20 cellular contexts compared by ENCODE assay signal in genomic region chr10:62511238-62511637, GRCh38.
DNase-seq lines count a peak whose midpoint lies in the region; ATAC-seq and TF ChIP-seq lines count a peak whose summit lies in the region.
"Had no signal": no experiment of that assay in that cellular context is flagged by ENCODE, and none has a peak within 500 bp of the region (broad histone marks: within the 10 kb centered on the region; RNA-seq: fewer than 3 reads in every experiment).

No MANE protein-coding gene starts in this region.

- H3K79me1 ChIP-seq in mesenchymal stem cell (replicated peaks; ENCODE audit: low read length, poor library complexity, severe bottlenecking) = no peaks in the 10 kb centered on the region

- H3K4me3 Mint-ChIP-seq in glutamatergic neuron (ENCODE audit: unreplicated experiment) = no peak overlapping the region
- H3K4me3 Mint-ChIP-seq: central memory CD8-positive, alpha-beta T cell; effector memory CD8-positive, alpha-beta T cell; naive thymus-derived CD4-positive, alpha-beta T cell had no signal

- H3K27me3 Mint-ChIP-seq in glutamatergic neuron (ENCODE audit: unreplicated experiment) = no peaks in the 10 kb centered on the region

- H3K9me3 ChIP-seq in mesenchymal stem cell (ENCODE audit: control insufficient read depth, low read length) (no peaks in the 10 kb centered on the region), colonic mucosa (no peaks in the 10 kb centered on the region)
- H3K9me3 ChIP-seq: SJSA1 had no signal

- H3K27ac ChIP-seq in mesenchymal stem cell (ENCODE audit: low read length, poor library complexity, severe bottlenecking) (peak overlapping the region; percentile 50), colonic mucosa (no peak overlapping the region)
- H3K27ac ChIP-seq: SJSA1 had no signal

- H3K4me3 ChIP-seq in mesenchymal stem cell (ENCODE audit: insufficient read depth in 1 of 2, low read depth in 1 of 2, low read length in 2 of 2) (no peak overlapping the region), colonic mucosa (no peak overlapping the region)
- H3K4me3 ChIP-seq: SJSA1 had no signal

- TF ChIP-seq CTCF in glutamatergic neuron (IDR thresholded peaks at IDR 0.05; ENCODE audit: partially characterized antibody, unreplicated experiment) = no peak
- no peak for TF ChIP-seq CTCF in colonic mucosa (IDR thresholded peaks at IDR 0.05)

- ATAC-seq in GM18907 (IDR thresholded peaks at IDR 0.05; ENCODE audit: unreplicated experiment) = peak; percentile 35
- ATAC-seq in GM21515 (IDR thresholded peaks at IDR 0.05; ENCODE audit: unreplicated experiment) = peak; percentile 15
- peak; percentile 18 for ATAC-seq in HG03066 (IDR thresholded peaks at IDR 0.05; ENCODE audit: low read depth, unreplicated experiment)
- ATAC-seq: activated CD4-positive, CD25-positive, alpha-beta regulatory T cell treated with anti-CD3 and anti-CD28 coated beads, Interleukin-2, amount 50 U/mL, for 24 hours; effector memory CD8-positive, alpha-beta T cell; naive thymus-derived CD4-positive, alpha-beta T cell had no signal

- WGBS in mesenchymal stem cell = 95% methylated on average over 3 of the region's 3 CpGs

- H3K27ac Mint-ChIP-seq in glutamatergic neuron (ENCODE audit: unreplicated experiment) = no peak overlapping the region
- H3K27ac Mint-ChIP-seq: effector memory CD8-positive, alpha-beta T cell had no signal

- intact Hi-C loops in colonic mucosa (cut with DNase I) = no loop called here

- H3K9ac ChIP-seq in mesenchymal stem cell (ENCODE audit: low read length) (no peak overlapping the region), colonic mucosa (ENCODE audit: low read depth in 2 of 2, low read length in 2 of 2) (no peak overlapping the region)

- no peak overlapping the region for H2BK5ac ChIP-seq in mesenchymal stem cell (ENCODE audit: low read depth, low read length, poor library complexity, severe bottlenecking)

- no peak overlapping the region for H3K14ac ChIP-seq in mesenchymal stem cell (ENCODE audit: low read length in 2 of 2)

- H3K4me1 ChIP-seq in mesenchymal stem cell (ENCODE audit: control insufficient read depth, insufficient read depth, low read depth, low read length) (peaks cover 10% of the 10 kb centered on the region), colonic mucosa (no peaks in the 10 kb centered on the region)
- H3K4me1 ChIP-seq: SJSA1 had no signal

- H3K36me3 ChIP-seq in mesenchymal stem cell (ENCODE audit: control insufficient read depth in 1 of 2, insufficient read depth in 2 of 2, low read depth in 1 of 2, low read length in 2 of 2) = no peaks in the 10 kb centered on the region
- no peaks in the 10 kb centered on the region for H3K36me3 ChIP-seq in colonic mucosa
- H3K36me3 ChIP-seq: SJSA1 had no signal

- H3K9me3 Mint-ChIP-seq in glutamatergic neuron (ENCODE audit: unreplicated experiment) = peaks cover 2% of the 10 kb centered on the region
- H3K9me3 Mint-ChIP-seq: central memory CD8-positive, alpha-beta T cell; effector memory CD8-positive, alpha-beta T cell had no signal

- H2AFZ ChIP-seq in mesenchymal stem cell (ENCODE audit: low read depth, low read length) = no peak overlapping the region

- no peak for DNase-seq in mesenchymal stem cell
- DNase-seq in glutamatergic neuron = no peak
- DNase-seq in colonic mucosa = no peak
- DNase-seq in stimulated activated CD8-positive, alpha-beta memory T cell treated with anti-CD3 and anti-CD28 coated beads, Interleukin-4, amount 100 ng/mL, for 48 hours = no peak
- DNase-seq: activated CD8-positive, alpha-beta memory T cell treated with anti-CD3 and anti-CD28 coated beads for 24 hours; amygdala; effector memory CD8-positive, alpha-beta T cell; H7; head of caudate nucleus; KG1; mammary epithelial cell; naive thymus-derived CD4-positive, alpha-beta T cell; NCI-H2081 treated with DMSO at 0.1 percent for 48 hours; T1000 had no signal

- no peak overlapping the region for H4K91ac ChIP-seq in mesenchymal stem cell (ENCODE audit: low read length)

- H3K4me1 Mint-ChIP-seq in glutamatergic neuron (ENCODE audit: low read depth, unreplicated experiment) = peaks cover 7% of the 10 kb centered on the region

- H3K4ac ChIP-seq in mesenchymal stem cell (ENCODE audit: low read depth in 1 of 2, low read length in 2 of 2) = no peak overlapping the region

- H2BK120ac ChIP-seq in mesenchymal stem cell (ENCODE audit: low read depth, low read length) = no peak overlapping the region

- H2AK5ac ChIP-seq in mesenchymal stem cell (ENCODE audit: low read length, severe bottlenecking) = no peak overlapping the region

- no peak overlapping the region for H4K8ac ChIP-seq in mesenchymal stem cell (ENCODE audit: low read length)

- H2BK15ac ChIP-seq in mesenchymal stem cell (ENCODE audit: low read depth, poor library complexity, severe bottlenecking) = no peak overlapping the region

- H2BK12ac ChIP-seq in mesenchymal stem cell (ENCODE audit: low read length in 2 of 2) = no peak overlapping the region

- H3K36me3 Mint-ChIP-seq in glutamatergic neuron (ENCODE audit: unreplicated experiment) = no peaks in the 10 kb centered on the region

- H3K18ac ChIP-seq in mesenchymal stem cell (ENCODE audit: low read depth in 1 of 2, low read length in 2 of 2) = no peak overlapping the region

- H3K27me3 ChIP-seq in mesenchymal stem cell (ENCODE audit: control insufficient read depth in 1 of 2, insufficient read depth in 1 of 2, low read length in 2 of 2) = no peaks in the 10 kb centered on the region
- H3K27me3 ChIP-seq in colonic mucosa = no peaks in the 10 kb centered on the region
- H3K27me3 ChIP-seq: SJSA1 had no signal

- no peak overlapping the region for H3K23ac ChIP-seq in mesenchymal stem cell (ENCODE audit: low read length in 2 of 2)

- H3K4me2 ChIP-seq in mesenchymal stem cell (ENCODE audit: low read length, poor library complexity, severe bottlenecking) = no peak overlapping the region
